ENCODE assay signal across 1 cellular context in the genomic region with DNA sequence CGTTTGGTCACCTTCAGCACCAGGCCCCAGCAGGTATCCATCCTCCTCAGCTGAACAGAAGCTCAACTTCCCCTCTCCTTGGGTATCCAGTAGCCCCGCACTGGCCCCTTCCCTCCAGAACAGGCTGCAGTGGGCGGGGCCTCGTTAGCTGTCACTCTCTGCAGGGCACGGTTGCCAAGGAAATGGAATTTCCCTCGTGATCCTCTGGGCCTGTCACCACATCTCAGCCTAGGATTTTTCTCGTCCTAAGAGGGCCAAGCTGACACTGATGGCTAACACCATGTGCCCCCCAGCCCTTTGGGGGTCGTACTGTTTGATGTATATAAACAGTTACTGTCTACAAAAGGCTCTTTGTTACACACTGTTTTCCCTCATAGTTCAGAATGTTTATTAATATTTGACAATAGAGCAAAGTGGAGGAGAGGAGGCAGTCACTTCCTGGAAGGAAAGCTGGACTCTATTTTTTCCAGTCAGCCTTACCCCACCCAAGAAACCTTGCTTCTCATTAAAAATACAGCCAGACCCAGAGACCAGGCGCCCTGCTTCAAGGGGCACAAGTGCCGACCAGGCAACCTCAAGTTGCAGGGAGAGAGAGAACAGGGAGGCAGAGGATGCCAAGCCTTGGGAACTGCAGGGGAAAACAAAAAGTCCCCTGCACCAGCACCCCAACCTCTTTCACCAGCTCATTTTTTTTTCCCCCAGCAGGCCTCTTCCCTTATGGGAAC.
TF ChIP-seq lines count a peak whose summit lies in the region.

No MANE protein-coding gene starts in this region.

TF ChIP-seq in IMR-90, 13 proteins besides CTCF, POLR2A, EP300 and RAD21:
- TF ChIP-seq, protein P1, sequence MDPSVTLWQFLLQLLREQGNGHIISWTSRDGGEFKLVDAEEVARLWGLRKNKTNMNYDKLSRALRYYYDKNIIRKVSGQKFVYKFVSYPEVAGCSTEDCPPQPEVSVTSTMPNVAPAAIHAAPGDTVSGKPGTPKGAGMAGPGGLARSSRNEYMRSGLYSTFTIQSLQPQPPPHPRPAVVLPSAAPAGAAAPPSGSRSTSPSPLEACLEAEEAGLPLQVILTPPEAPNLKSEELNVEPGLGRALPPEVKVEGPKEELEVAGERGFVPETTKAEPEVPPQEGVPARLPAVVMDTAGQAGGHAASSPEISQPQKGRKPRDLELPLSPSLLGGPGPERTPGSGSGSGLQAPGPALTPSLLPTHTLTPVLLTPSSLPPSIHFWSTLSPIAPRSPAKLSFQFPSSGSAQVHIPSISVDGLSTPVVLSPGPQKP (IDR thresholded peaks at IDR 0.05; ENCODE audit: borderline replicate concordance, low read depth, low read length), result no peak
- TF ChIP-seq RFX5 (IDR thresholded peaks at IDR 0.05; ENCODE audit: low read depth, low read length) (no peak), FOS (IDR thresholded peaks at IDR 0.05; ENCODE audit: low read depth, low read length) (no peak), RCOR1 (IDR thresholded peaks at IDR 0.05; ENCODE audit: insufficient replicate concordance, low read length) (no peak), CHD1 (IDR thresholded peaks at IDR 0.05; ENCODE audit: low read depth, low read length) (no peak), MXI1 (IDR thresholded peaks at IDR 0.05; ENCODE audit: borderline replicate concordance, low read depth, low read length) (no peak), SMC3 (IDR thresholded peaks at IDR 0.05; ENCODE audit: low read depth, low read length) (no peak), NFE2L2 (IDR thresholded peaks at IDR 0.05; ENCODE audit: low read depth, low read length) (no peak)
TF ChIP-seq in IMR-90: peak in this region for 0.
